ENCODE assay signal across 8 cellular contexts in the genomic region with DNA sequence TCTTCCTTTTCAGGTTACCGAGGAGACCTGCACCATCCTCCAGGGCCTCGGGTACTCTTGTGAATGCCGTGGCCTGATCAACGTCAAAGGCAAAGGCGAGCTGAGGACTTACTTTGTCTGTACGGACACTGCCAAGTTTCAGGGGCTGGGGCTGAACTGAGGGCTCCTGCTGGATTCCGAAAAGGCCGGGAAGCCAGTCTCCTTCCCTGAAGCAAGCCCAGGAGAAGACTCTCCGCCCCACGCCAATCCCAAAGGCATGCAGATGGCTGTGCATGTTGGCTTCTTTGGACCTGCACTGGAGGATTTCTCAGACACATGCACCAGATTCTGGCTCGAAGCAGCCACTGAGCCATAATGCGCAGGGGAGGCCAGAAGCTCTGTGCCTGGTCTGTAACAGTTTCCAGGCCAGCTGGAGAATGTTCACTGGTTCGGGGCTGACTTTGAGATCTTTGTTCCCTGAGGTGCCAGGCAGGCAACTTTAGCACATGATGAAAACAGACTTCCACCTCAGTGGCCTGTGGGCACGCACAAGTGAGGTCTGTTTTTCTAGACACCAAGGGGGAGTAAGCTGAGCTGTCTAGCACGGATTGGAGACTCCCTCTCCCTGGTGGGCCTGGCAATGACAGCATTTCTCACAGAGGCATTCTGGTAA. TPM values are rescaled to one million over a fixed set of nuclear protein-coding genes. Genes with fewer than 3 reads are reported as not detected.
DNase-seq lines count a peak whose midpoint lies in the region; ATAC-seq and TF ChIP-seq lines count a peak whose summit lies in the region.
"Had no signal": no experiment of that assay in that cellular context is flagged by ENCODE, and none has a peak within 500 bp of the region (broad histone marks: within the 10 kb centered on the region; RNA-seq: fewer than 3 reads in every experiment).

No MANE protein-coding gene starts in this region.

- H3K27me3 ChIP-seq in WERI-Rb-1 (ENCODE audit: insufficient read depth, low read depth, severe bottlenecking), result no peaks in the 10 kb centered on the region
- H3K27me3 ChIP-seq in endodermal cell (ENCODE audit: control insufficient read depth, insufficient read depth, low read length, poor library complexity, severe bottlenecking), result no peaks in the 10 kb centered on the region
- H3K27me3 ChIP-seq in rectal smooth muscle tissue (ENCODE audit: control insufficient read depth, insufficient read depth, low read length), result no peaks in the 10 kb centered on the region

- no peaks in the 10 kb centered on the region for H3K9me3 Mint-ChIP-seq in endodermal cell

- no peak overlapping the region for H3K4me3 Mint-ChIP-seq in endodermal cell

- peaks cover 79% of the 10 kb centered on the region for H3K36me3 ChIP-seq in WERI-Rb-1
- H3K36me3 ChIP-seq in endodermal cell (ENCODE audit: control insufficient read depth, insufficient read depth, low read length), result peaks cover 74% of the 10 kb centered on the region
- H3K36me3 ChIP-seq in rectal smooth muscle tissue (ENCODE audit: control insufficient read depth, insufficient read depth, low read length), result peaks cover 25% of the 10 kb centered on the region

- 0 out of 2 replicates have a peak overlapping the region, but pooled peaks have one; percentile 8 for H3K27ac ChIP-seq in WERI-Rb-1
- H3K27ac ChIP-seq in endodermal cell (ENCODE audit: low read depth, low read length), result no peak overlapping the region
- H3K27ac ChIP-seq in rectal smooth muscle tissue (ENCODE audit: low read depth, low read length), result peak overlapping the region; percentile 63

- H3K27ac Mint-ChIP-seq in endodermal cell, result peak overlapping the region; percentile 87

- H3K27me3 Mint-ChIP-seq in endodermal cell (ENCODE audit: insufficient read depth), result no peaks in the 10 kb centered on the region

- 95 to 96% methylated on average over 12 to 15 of the region's 15 CpGs for WGBS in endodermal cell (ENCODE audit: insufficient coverage in 1 of 2, insufficient read length in 1 of 2), 2 experiments

- H3K4me1 Mint-ChIP-seq in endodermal cell, result peaks cover 37% of the 10 kb centered on the region

- peaks cover 63% of the 10 kb centered on the region for H3K36me3 Mint-ChIP-seq in endodermal cell (ENCODE audit: low read depth)

- TF ChIP-seq CTCF in WERI-Rb-1 (IDR thresholded peaks at IDR 0.05; ENCODE audit: low read depth, low read length) (no peak), endodermal cell (conservative IDR thresholded peaks at IDR 0.05) (no peak)

- H3K9me3 ChIP-seq in WERI-Rb-1 (ENCODE audit: severe bottlenecking) (no peaks in the 10 kb centered on the region), endodermal cell (ENCODE audit: control insufficient read depth, low read length) (no peaks in the 10 kb centered on the region)

- H3K4me3 ChIP-seq in WERI-Rb-1 (ENCODE audit: low read depth, low read length) (no peak overlapping the region), endodermal cell (ENCODE audit: low read length) (no peak overlapping the region), rectal smooth muscle tissue (ENCODE audit: low read length) (no peak overlapping the region)

- no peak for ATAC-seq in HG02981 (IDR thresholded peaks at IDR 0.05; ENCODE audit: unreplicated experiment)
- ATAC-seq in HG03354 (IDR thresholded peaks at IDR 0.05; ENCODE audit: poor library complexity, severe bottlenecking, unreplicated experiment), result no peak

- H3K4me1 ChIP-seq in endodermal cell (ENCODE audit: control insufficient read depth, insufficient read depth, low read length), result peaks cover 34% of the 10 kb centered on the region
- H3K4me1 ChIP-seq in rectal smooth muscle tissue (ENCODE audit: control insufficient read depth, insufficient read depth, low read length), result peaks cover 12% of the 10 kb centered on the region

- no peak overlapping the region for H3K9ac ChIP-seq in endodermal cell (ENCODE audit: extremely low read depth, low read length, poor library complexity, severe bottlenecking)
- H3K9ac ChIP-seq in rectal smooth muscle tissue (ENCODE audit: low read length), result no peak overlapping the region

- peak; percentile 24 for DNase-seq in ELF-1 (ENCODE audit: low read depth, low spot score)
- no peak for DNase-seq in WERI-Rb-1
- no peak for DNase-seq in endodermal cell
- DNase-seq in NCI-H187 treated with DMSO at 0.1 percent for 48 hours (lab: John Stamatoyannopoulos, UW), result no peak
- DNase-seq: RPMI8226 had no signal

RNA-seq across cellular contexts. Expression of a gene that starts 49.1 kb away (rescaled TPM):
- 10 to 100 TPM; 30.1 to 37.2 TPM for total RNA-seq in endodermal cell
- 6.1 TPM for polyA plus RNA-seq in endodermal cell (2013, experiment 1 of 2)
- 5.2 TPM for polyA plus RNA-seq in endodermal cell (2013, experiment 2 of 2)

RNA-seq across cellular contexts. Expression of a gene that starts 53.3 kb away (rescaled TPM):
- total RNA-seq in endodermal cell, result 100 to 1,000 TPM; 125 to 163 TPM
- 124 TPM for polyA plus RNA-seq in endodermal cell (2013, experiment 1 of 2)
- 114 TPM for polyA plus RNA-seq in endodermal cell (2013, experiment 2 of 2)
